In the genomic region with DNA sequence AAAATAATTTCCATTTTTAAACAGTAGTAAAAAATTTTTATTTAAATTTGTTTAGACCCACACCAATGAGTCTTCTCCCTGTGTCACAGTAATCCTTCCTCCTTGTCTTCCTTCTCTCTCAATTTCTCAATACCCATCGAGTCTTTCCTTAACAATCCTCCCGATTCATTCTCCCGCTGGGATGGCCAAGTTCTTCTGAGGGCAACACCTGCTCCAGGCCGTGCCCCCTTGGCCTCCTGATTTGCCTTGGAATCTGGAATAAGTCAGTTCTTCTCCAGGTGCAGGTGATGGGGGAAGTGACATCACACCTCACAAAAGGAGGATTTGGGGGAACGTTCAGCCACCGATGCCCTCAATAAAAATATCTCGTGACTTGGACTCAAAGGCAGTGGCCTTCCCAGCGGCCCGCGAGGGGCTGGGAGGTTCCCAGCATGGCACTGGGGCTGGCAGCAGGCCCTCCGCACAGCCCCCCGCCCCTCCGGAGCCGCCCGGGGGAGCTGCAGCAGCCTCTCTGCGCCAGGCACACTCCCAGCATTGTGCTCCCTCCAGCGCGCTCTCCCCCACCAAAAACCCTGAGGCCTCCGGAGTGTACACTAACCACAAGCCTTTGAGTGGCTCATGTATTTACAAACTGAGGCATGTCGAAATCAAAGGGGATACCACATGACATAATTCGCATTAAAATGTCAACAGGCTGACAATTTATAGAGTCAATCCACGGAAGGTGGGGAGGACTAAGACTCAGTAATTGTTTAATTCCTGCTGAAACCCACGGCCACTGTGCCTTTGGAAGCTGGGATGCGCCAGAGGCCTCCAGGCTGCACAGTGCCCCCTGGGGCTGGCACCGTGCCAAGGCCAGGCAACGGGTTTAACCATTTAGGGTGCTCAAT, we compare ENCODE assay signal across 9 cellular contexts.
A peak's percentile ranks its signal among the peaks of the same experiment; 100 is the strongest.
DNase-seq lines count a peak whose midpoint lies in the region; ATAC-seq and TF ChIP-seq lines count a peak whose summit lies in the region.
"Had no signal": no experiment of that assay in that cellular context is flagged by ENCODE, and none has a peak within 500 bp of the region (broad histone marks: within the 10 kb centered on the region; RNA-seq: fewer than 3 reads in every experiment).

No MANE protein-coding gene starts in this region.

- DNase-seq in DMS 273 (lab: John Stamatoyannopoulos, UW; ENCODE audit: unreplicated experiment) (peak; percentile 33), DMS 273 treated with DMSO at 0.1 percent for 48 hours (lab: John Stamatoyannopoulos, UW) (no peak), NCI-H748 (lab: John Stamatoyannopoulos, UW; ENCODE audit: unreplicated experiment) (peak; percentile 66), epithelial cell of prostate (ENCODE audit: low read depth, low spot score) (peak; percentile 90), transverse colon (peak; percentile 20), medulla oblongata (ENCODE audit: extremely low spot score) (no peak), H7 (no peak)

- no peak for TF ChIP-seq CTCF in transverse colon (IDR thresholded peaks at IDR 0.05)

- no peak overlapping the region for H3K4me3 ChIP-seq in transverse colon
- H3K4me3 ChIP-seq in H7 (ENCODE audit: insufficient read depth, low read depth, low read length), result no peak overlapping the region

- H3K36me3 ChIP-seq in transverse colon (no peaks in the 10 kb centered on the region), H7 (replicated peaks; ENCODE audit: control insufficient read depth, insufficient read depth, low read length) (no peaks in the 10 kb centered on the region)

- no peak for TF ChIP-seq EP300 in transverse colon (IDR thresholded peaks at IDR 0.05; ENCODE audit: low read depth)

- no peaks in the 10 kb centered on the region for H3K9me3 ChIP-seq in transverse colon

- H3K4me1 ChIP-seq in transverse colon, result peaks cover 0 to 16% (median 10%) of the 10 kb centered on the region in 4 donors

- no peak for TF ChIP-seq POLR2A in transverse colon (IDR thresholded peaks at IDR 0.05)

- intact Hi-C loops in transverse colon (cut with DNase I; ENCODE audit: low total_unique reads), result loop anchor here (1.0 to 5.0 kb wide), 2 partner anchors 21 to 90 kb away; no protein-coding TSS in a partner anchor

- WGBS in transverse colon (ENCODE audit: low coverage in 1 of 2), 2 donors, result 50 to 55% methylated on average over 1 to 22 of the region's 26 CpGs

- ATAC-seq in GM19023 (IDR thresholded peaks at IDR 0.05; ENCODE audit: unreplicated experiment), result no peak

- in situ Hi-C loops in transverse colon (cut with MboI; ENCODE audit: low pct_ligation_motif_present in 1 of 4, low pct_unique_long_range_greater_than_20kb in 1 of 4, low sequenced_read_pairs in 3 of 4), result no loop called here

- H3K27me3 ChIP-seq in transverse colon (no peaks in the 10 kb centered on the region), H7 (ENCODE audit: control insufficient read depth, insufficient read depth, low read length) (no peaks in the 10 kb centered on the region)

- H3K27ac ChIP-seq in epithelial cell of prostate, result peak overlapping the region; percentile 25
- no peak overlapping the region for H3K27ac ChIP-seq in transverse colon
- H3K27ac ChIP-seq: 22Rv1 had no signal

Comparison
In these comparisons a context has a peak if more than half of its experiments do, and no peak if none do; other contexts are left out.
1. DNase-seq: peak in DMS 273 (single experiment), NCI-H748 (single experiment), epithelial cell of prostate (single experiment) and transverse colon (single experiment); none in DMS 273 treated with DMSO at 0.1 percent for 48 hours (single experiment), medulla oblongata (single experiment) and H7 (single experiment).